ENCODE assay signal across 5 cellular contexts in genomic region chr1:148777649-148778048, GRCh38. TPM values are rescaled to one million over a fixed set of nuclear protein-coding genes. Genes with fewer than 3 reads are reported as not detected.
"Had no signal": no experiment of that assay in that cellular context is flagged by ENCODE, and none has a peak within 500 bp of the region (broad histone marks: within the 10 kb centered on the region; RNA-seq: fewer than 3 reads in every experiment).

No MANE protein-coding gene starts in this region.

RNA-seq across cellular contexts. Expression of gene NUDT4B, which starts 29.1 kb away (rescaled TPM):
- total RNA-seq: activated CD8-positive, alpha-beta T cell treated with anti-CD3 and anti-CD28 coated beads for 36 hours; activated CD8-positive, alpha-beta T cell treated with anti-CD3 and anti-CD28 coated beads, Interleukin-2, amount 10 ng/mL, durations not matched to agents 7 days and 5 days; T-helper 1 cell treated with Interleukin-12 subunit alpha and Interleukin-12 subunit beta and Interleukin-4 antibody, amounts not matched to agents 30 ng/mL and 1 ng/mL, for 36 hours; T-helper 17 cell; WTC11 had no signal
